ENCODE assay signal across 2 cellular contexts in the genomic region with DNA sequence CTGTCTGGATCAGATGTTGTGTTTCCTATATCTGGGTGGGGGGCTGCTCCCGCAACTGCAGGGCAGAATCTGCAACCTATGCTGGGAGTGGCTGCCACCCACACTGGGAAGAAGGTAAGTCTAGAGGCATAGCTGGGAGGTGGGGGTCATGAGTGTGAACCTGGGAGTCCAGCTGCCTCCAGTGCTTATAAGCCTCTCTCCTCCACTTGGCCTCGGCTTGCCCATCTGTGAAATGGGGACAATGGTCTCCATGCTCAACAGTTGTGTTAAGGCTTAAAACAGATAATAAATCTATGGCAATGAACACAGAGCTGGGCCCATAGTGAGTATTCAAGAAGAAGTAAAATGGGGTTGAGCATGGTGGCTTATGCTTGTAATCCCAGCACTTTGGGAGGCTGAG.
TF ChIP-seq lines count a peak whose summit lies in the region.

No MANE protein-coding gene starts in this region.

TF ChIP-seq in HepG2, 621 proteins besides CTCF, POLR2A, EP300 and RAD21 (continued from another document):
- TF ChIP-seq ZNF629 (CRISPR knock-in tag; conservative IDR thresholded peaks at IDR 0.05) (peak; percentile 86), ZNF446 (CRISPR knock-in tag; IDR thresholded peaks at IDR 0.05) (no peak)

TF ChIP-seq in K562, 482 proteins besides CTCF, POLR2A, EP300 and RAD21 (continued from another document):
- peak; percentile 76; the same call in 1 of the 2 replicates for TF ChIP-seq BCOR (IDR thresholded peaks at IDR 0.05)
- TF ChIP-seq KDM1A (IDR thresholded peaks at IDR 0.05): peak; percentile 48 to 54; a peak in 3 of 4 replicates
- TF ChIP-seq RBFOX2 (IDR thresholded peaks at IDR 0.05; ENCODE audit: low read depth, low read length): no peak
- peak; percentile 71; the same call in 1 of the 2 replicates for TF ChIP-seq ADNP (tag; IDR thresholded peaks at IDR 0.05)
- TF ChIP-seq, protein P1, sequence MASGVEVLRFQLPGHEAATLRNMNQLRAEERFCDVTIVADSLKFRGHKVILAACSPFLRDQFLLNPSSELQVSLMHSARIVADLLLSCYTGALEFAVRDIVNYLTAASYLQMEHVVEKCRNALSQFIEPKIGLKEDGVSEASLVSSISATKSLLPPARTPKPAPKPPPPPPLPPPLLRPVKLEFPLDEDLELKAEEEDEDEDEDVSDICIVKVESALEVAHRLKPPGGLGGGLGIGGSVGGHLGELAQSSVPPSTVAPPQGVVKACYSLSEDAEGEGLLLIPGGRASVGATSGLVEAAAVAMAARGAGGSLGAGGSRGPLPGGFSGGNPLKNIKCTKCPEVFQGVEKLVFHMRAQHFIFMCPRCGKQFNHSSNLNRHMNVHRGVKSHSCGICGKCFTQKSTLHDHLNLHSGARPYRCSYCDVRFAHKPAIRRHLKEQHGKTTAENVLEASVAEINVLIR (CRISPR knock-in tag; IDR thresholded peaks at IDR 0.05): no peak
- TF ChIP-seq RBM25 (IDR thresholded peaks at IDR 0.05; ENCODE audit: low read depth, low read length, severe bottlenecking): peak; percentile 87
- peak; percentile 41; the same call in 1 of the 2 replicates for TF ChIP-seq SMARCA5 (IDR thresholded peaks at IDR 0.05)
